In genomic region chr12:50242751-50243191, GRCh38 we compare ENCODE assay signal across 11 cellular contexts. TPM values are rescaled to one million over a fixed set of nuclear protein-coding genes. Genes with fewer than 3 reads are reported as not detected.
DNase-seq lines count a peak whose midpoint lies in the region; ATAC-seq and TF ChIP-seq lines count a peak whose summit lies in the region.
"Had no signal": no experiment of that assay in that cellular context is flagged by ENCODE, and none has a peak within 500 bp of the region (broad histone marks: within the 10 kb centered on the region; RNA-seq: fewer than 3 reads in every experiment).

No MANE protein-coding gene starts in this region.

- no peaks in the 10 kb centered on the region for H3K27me3 Mint-ChIP-seq in endodermal cell (ENCODE audit: insufficient read depth)

- H3K36me3 ChIP-seq in Peyer's patch (peaks cover 0 to 10% (median 0%) of the 10 kb centered on the region in 3 donors), ovary (no peaks in the 10 kb centered on the region), endodermal cell (ENCODE audit: control insufficient read depth, insufficient read depth, low read length) (no peaks in the 10 kb centered on the region)

- H3K27ac ChIP-seq in Peyer's patch (peak overlapping the region in 3 of 4 donors; percentile 66 to 84 (median 83)), epithelial cell of prostate (peak overlapping the region; percentile 29), ovary (peak overlapping the region; percentile 18 to 82), endodermal cell (ENCODE audit: low read depth, low read length) (no peak overlapping the region)

- intact Hi-C loops in ovary (cut with DNase I), result no loop called here

- peak overlapping the region; percentile 3; the same call in 1 of the 2 replicates for H3K4me3 ChIP-seq in AG04449 (ENCODE audit: low read depth, low read length)
- H3K4me3 ChIP-seq in Peyer's patch, result no peak overlapping the region
- no peak overlapping the region for H3K4me3 ChIP-seq in ovary
- H3K4me3 ChIP-seq in endodermal cell (ENCODE audit: low read length), result no peak overlapping the region

- H3K27me3 ChIP-seq in Peyer's patch, result no peaks in the 10 kb centered on the region
- no peaks in the 10 kb centered on the region for H3K27me3 ChIP-seq in ovary
- no peaks in the 10 kb centered on the region for H3K27me3 ChIP-seq in endodermal cell (ENCODE audit: control insufficient read depth, insufficient read depth, low read length, poor library complexity, severe bottlenecking)

- DNase-seq in AG04449 (ENCODE audit: low read depth, low spot score), result peak; percentile 63
- DNase-seq in Peyer's patch, result no peak
- DNase-seq in epithelial cell of prostate (ENCODE audit: low read depth, low spot score), result no peak
- no peak for DNase-seq in ovary
- no peak for DNase-seq in GDM1 (lab: John Stamatoyannopoulos, UW)
- DNase-seq in endodermal cell, result no peak
- DNase-seq in activated CD4-positive, CD25-positive, alpha-beta regulatory T cell (lab: John Stamatoyannopoulos, UW), result no peak
- DNase-seq: CD4-positive, CD25-positive, alpha-beta regulatory T cell; NCI-H1930; stimulated activated CD4-positive, alpha-beta T cell treated with anti-CD3 and anti-CD28 coated beads, Interleukin-1b, Interleukin-23, amount 100 ng/mL, for 48 hours had no signal

- TF ChIP-seq CTCF in AG04449 (IDR thresholded peaks at IDR 0.05; ENCODE audit: insufficient read depth, low read length, missing control alignments), result no peak
- no peak for TF ChIP-seq CTCF in Peyer's patch (IDR thresholded peaks at IDR 0.05)
- TF ChIP-seq CTCF in ovary (IDR thresholded peaks at IDR 0.05), result no peak
- no peak for TF ChIP-seq CTCF in endodermal cell (conservative IDR thresholded peaks at IDR 0.05)

- H3K36me3 Mint-ChIP-seq in endodermal cell (ENCODE audit: low read depth), result peaks cover 3% of the 10 kb centered on the region

- H3K9me3 ChIP-seq in Peyer's patch (no peaks in the 10 kb centered on the region), ovary (no peaks in the 10 kb centered on the region), endodermal cell (ENCODE audit: control insufficient read depth, low read length) (no peaks in the 10 kb centered on the region)

- peaks cover 26% of the 10 kb centered on the region for H3K4me1 Mint-ChIP-seq in endodermal cell

- no peak for TF ChIP-seq POLR2A in Peyer's patch (IDR thresholded peaks at IDR 0.05)
- TF ChIP-seq POLR2A in ovary (IDR thresholded peaks at IDR 0.05), result no peak

- POLR2A ChIA-PET in AG04449 (lab: Yijun Ruan, JAX), result interaction anchor here (0.6 to 2.8 kb wide), 9 partner anchors 9 to 75 kb away, joined by 3 to 19 read pairs (median 4); partner anchors contain the start of genes CERS5 and LIMA1

- no peak overlapping the region for H3K9ac ChIP-seq in endodermal cell (ENCODE audit: extremely low read depth, low read length, poor library complexity, severe bottlenecking)

- no peaks in the 10 kb centered on the region for H3K9me3 Mint-ChIP-seq in endodermal cell

- no peak for ATAC-seq in GM21447 (IDR thresholded peaks at IDR 0.05; ENCODE audit: unreplicated experiment)

- no peak overlapping the region for H3K4me3 Mint-ChIP-seq in endodermal cell
- H3K4me3 Mint-ChIP-seq: CD4-positive, CD25-positive, alpha-beta regulatory T cell had no signal

- no peak overlapping the region for H3K27ac Mint-ChIP-seq in endodermal cell

- H3K4me1 ChIP-seq in Peyer's patch, result peaks cover 0 to 72% (median 3%) of the 10 kb centered on the region in 4 donors
- H3K4me1 ChIP-seq in ovary (ENCODE audit: insufficient read depth), result peaks cover 14% of the 10 kb centered on the region
- peaks cover 3% of the 10 kb centered on the region for H3K4me1 ChIP-seq in endodermal cell (ENCODE audit: control insufficient read depth, insufficient read depth, low read length)

- 65 to 89% (median 74%) methylated on average over 1 of the region's 1 CpG for WGBS in ovary, 3 donors
- WGBS in endodermal cell (ENCODE audit: insufficient coverage in 1 of 2, insufficient read length in 1 of 2), 2 experiments, result 82 to 100% methylated on average over 1 of the region's 1 CpG

- no peak for TF ChIP-seq EP300 in ovary (IDR thresholded peaks at IDR 0.05)

- CTCF ChIA-PET in AG04449 (lab: Yijun Ruan, JAX), result interaction anchor here (1.4 to 3.4 kb wide), 4 partner anchors 12 to 72 kb away, joined by 4 to 21 read pairs (median 6); partner anchors contain the start of gene LIMA1

RNA-seq across cellular contexts. Expression of gene LIMA1, which starts 40.5 kb away (rescaled TPM):
- total RNA-seq in Peyer's patch (100 to 1,000 TPM; 253 to 280 (median 274) TPM), ovary (10 to 100 TPM; 34.5 to 63.4 (median 45.2) TPM), endodermal cell (10 to 100 TPM; 20.1 to 26.0 TPM)
- polyA plus RNA-seq in ovary, result 10 to 100 TPM; 28.0 to 80.0 TPM
- 28.6 TPM for polyA plus RNA-seq in endodermal cell (2013, experiment 1 of 2)
- 26.3 TPM for polyA plus RNA-seq in endodermal cell (2013, experiment 2 of 2)
